In genomic region chr7:142811154-142811737, GRCh38 we compare ENCODE assay signal across 8 cellular contexts. TPM values are rescaled to one million over a fixed set of nuclear protein-coding genes. Genes with fewer than 3 reads are reported as not detected.
DNase-seq lines count a peak whose midpoint lies in the region; ATAC-seq, FAIRE-seq and TF ChIP-seq lines count a peak whose summit lies in the region.

No MANE protein-coding gene starts in this region.

- peaks cover 79% of the 10 kb centered on the region for H3K4me1 ChIP-seq in CD4-positive, alpha-beta memory T cell (ENCODE audit: insufficient read depth, low read length)
- H3K4me1 ChIP-seq in tibial nerve = peaks cover 0 to 6% (median 0%) of the 10 kb centered on the region in 4 donors

- ATAC-seq in HG03439 (IDR thresholded peaks at IDR 0.05; ENCODE audit: unreplicated experiment) = no peak
- no peak for ATAC-seq in HG03045 (IDR thresholded peaks at IDR 0.05; ENCODE audit: unreplicated experiment)

- peak; percentile 72 for TF ChIP-seq CTCF in GM13977 (IDR thresholded peaks at IDR 0.05; ENCODE audit: extremely low read depth, insufficient read depth, missing control alignments)
- TF ChIP-seq CTCF in astrocyte of the cerebellum (IDR thresholded peaks at IDR 0.05; ENCODE audit: low read depth, low read length, missing control alignments) = peak; percentile 70
- TF ChIP-seq CTCF in tibial nerve (IDR thresholded peaks at IDR 0.05) = peak; percentile 33 to 56 (median 53)

- peak; percentile 64 to 82 (median 79) for DNase-seq in CD4-positive, alpha-beta memory T cell
- DNase-seq in GM13977 (ENCODE audit: low spot score) = no peak
- peak; percentile 62 for DNase-seq in NCI-H748 treated with DMSO at 0.1 percent for 48 hours (lab: John Stamatoyannopoulos, UW)
- DNase-seq in astrocyte of the cerebellum (ENCODE audit: low read depth) = peak; percentile 26
- DNase-seq in tibial nerve (ENCODE audit: low spot score in 2 of 2) = no peak

- WGBS in tibial nerve, 2 donors = 30 to 33% methylated on average over 6 of the region's 6 CpGs

- CTCF ChIA-PET in CD4-positive, alpha-beta memory T cell (lab: Charles Lee; ENCODE audit: partially characterized antibody) = interaction anchor here (0.5 to 16.1 kb wide), 55 partner anchors 10 to 835 kb away, joined by 3 to 623 read pairs (median 6); partner anchors contain the start of gene EPHB6

- no peak overlapping the region for H3K4me3 ChIP-seq in CD4-positive, alpha-beta memory T cell (ENCODE audit: low read length in 2 of 2)
- H3K4me3 ChIP-seq in astrocyte of the cerebellum (ENCODE audit: low read depth, low read length) (no peak overlapping the region), tibial nerve (no peak overlapping the region)

- in situ Hi-C loops in GM13977 (cut with MboI; ENCODE audit: low pct_unique_long_range_greater_than_20kb, low sequenced_read_pairs, unreplicated experiment) = no loop called here
- in situ Hi-C loops in astrocyte of the cerebellum (cut with HindIII; ENCODE audit: low sequenced_read_pairs) = no loop called here

- H3K9me3 ChIP-seq in CD4-positive, alpha-beta memory T cell (ENCODE audit: control insufficient read depth in 1 of 2, low read length in 2 of 2) = no peaks in the 10 kb centered on the region
- H3K9me3 ChIP-seq in tibial nerve = no peaks in the 10 kb centered on the region

- intact Hi-C loops in CD4-positive, alpha-beta memory T cell (cut with micrococcal nuclease) = loop anchor here (1.0 to 5.0 kb wide), 15 partner anchors 28 to 513 kb away; no protein-coding TSS in a partner anchor

- TF ChIP-seq POLR2A in tibial nerve (IDR thresholded peaks at IDR 0.05) = no peak

- peak; percentile 38 for FAIRE-seq in islet of Langerhans (lab: Jason Lieb, UNC)

- peak overlapping the region; percentile 99 for H3K27ac ChIP-seq in CD4-positive, alpha-beta memory T cell (ENCODE audit: low read depth, low read length)
- H3K27ac ChIP-seq in tibial nerve = no peak overlapping the region

- H3K27ac Mint-ChIP-seq in CD4-positive, alpha-beta memory T cell = peak overlapping the region; percentile 92 to 100 (median 100)

- H3K4me1 Mint-ChIP-seq in CD4-positive, alpha-beta memory T cell = peaks cover 48 to 76% (median 73%) of the 10 kb centered on the region in 4 donors

- H3K36me3 ChIP-seq in CD4-positive, alpha-beta memory T cell (ENCODE audit: insufficient read depth, low read length) = no peaks in the 10 kb centered on the region
- H3K36me3 ChIP-seq in tibial nerve = no peaks in the 10 kb centered on the region

- H3K27me3 Mint-ChIP-seq in CD4-positive, alpha-beta memory T cell = no peaks in the 10 kb centered on the region

- H3K36me3 Mint-ChIP-seq in CD4-positive, alpha-beta memory T cell = peaks cover 0 to 4% of the 10 kb centered on the region in 2 donors

- H3K27me3 ChIP-seq in CD4-positive, alpha-beta memory T cell (ENCODE audit: insufficient read depth, low read length) = no peaks in the 10 kb centered on the region
- H3K27me3 ChIP-seq in tibial nerve = peaks cover 0 to 18% of the 10 kb centered on the region in 2 donors

- POLR2A ChIA-PET in CD4-positive, alpha-beta memory T cell (lab: Charles Lee; ENCODE audit: partially characterized antibody) = interaction anchor here (0.6 to 31.0 kb wide), 45 partner anchors 3 to 512 kb away, joined by 3 to 6843 read pairs (median 7); partner anchors contain the start of gene EPHB6

- no peak for TF ChIP-seq EP300 in tibial nerve (IDR thresholded peaks at IDR 0.05)

- H3K4me3 Mint-ChIP-seq in CD4-positive, alpha-beta memory T cell = peak overlapping the region in 7 of 8 donors; percentile 57 to 79 (median 71)

- no peaks in the 10 kb centered on the region for H3K9me3 Mint-ChIP-seq in CD4-positive, alpha-beta memory T cell

RNA-seq across cellular contexts. Expression of gene PRSS2, which starts 40.5 kb away (rescaled TPM):
- not detected for total RNA-seq in CD4-positive, alpha-beta memory T cell
- not detected for polyA plus RNA-seq in CD4-positive, alpha-beta memory T cell
- 10 to 100 TPM in 2 of 4 donors, 1 to 10 TPM in 2; 2.5 to 78.0 (median 12.0) TPM for total RNA-seq in tibial nerve

RNA-seq across cellular contexts. Expression of gene EPHB6, which starts 43.6 kb away (rescaled TPM):
- 10 to 100 TPM; 48.4 to 65.0 TPM for total RNA-seq in CD4-positive, alpha-beta memory T cell
- 10 to 100 TPM; 14.2 to 27.4 TPM for polyA plus RNA-seq in CD4-positive, alpha-beta memory T cell
- total RNA-seq in tibial nerve = 10 to 100 TPM in 3 of 4 donors, 1 to 10 TPM in 1; 6.9 to 84.3 (median 22.1) TPM

Comparison
In these comparisons a context has a peak if more than half of its experiments do, and no peak if none do; other contexts are left out.
1. DNase-seq: peak in CD4-positive, alpha-beta memory T cell (5 of 5), NCI-H748 treated with DMSO at 0.1 percent for 48 hours (single experiment) and astrocyte of the cerebellum (single experiment); none in GM13977 (single experiment) and tibial nerve (0 of 2).
2. Peak in every context shown above with its lines, with median percentiles within 50 percentile points of each other: CTCF ChIP-seq.